In the genomic region with DNA sequence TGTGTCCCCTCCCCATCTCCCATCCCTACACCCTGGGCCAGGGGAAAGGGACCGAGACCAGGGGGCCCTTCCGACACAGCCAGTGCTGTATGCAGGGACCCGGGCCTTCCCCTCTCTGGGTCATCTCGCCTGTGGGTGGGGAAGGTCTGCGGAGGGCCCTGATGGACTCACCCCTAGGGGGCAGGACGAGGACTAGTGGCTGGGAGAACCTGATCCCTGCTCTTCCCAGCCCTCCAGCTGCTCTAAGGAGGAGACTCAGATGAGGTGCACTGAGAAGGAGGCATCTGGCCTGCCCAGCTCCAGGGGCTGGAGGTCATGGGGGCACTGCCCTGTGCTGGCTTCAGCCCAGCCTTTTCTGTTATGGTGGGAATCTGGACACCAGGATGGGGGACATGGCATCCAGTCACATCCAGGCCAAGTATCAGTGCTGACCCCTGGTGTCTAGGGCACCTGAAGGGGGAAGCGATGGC, we compare ENCODE assay signal across 8 cellular contexts. TPM values are rescaled to one million over a fixed set of nuclear protein-coding genes. Genes with fewer than 3 reads are reported as not detected.
DNase-seq lines count a peak whose midpoint lies in the region; ATAC-seq and TF ChIP-seq lines count a peak whose summit lies in the region.

No MANE protein-coding gene starts in this region.

- H3K27me3 Mint-ChIP-seq in endodermal cell (ENCODE audit: insufficient read depth): peaks cover 2% of the 10 kb centered on the region

- H3K36me3 ChIP-seq in endodermal cell (ENCODE audit: control insufficient read depth, insufficient read depth, low read length) (peaks cover 36% of the 10 kb centered on the region), mucosa of rectum (ENCODE audit: control insufficient read depth in 2 of 2, insufficient read depth in 2 of 2, low read length in 2 of 2) (peaks cover 0 to 2% of the 10 kb centered on the region in 2 donors)

- DNase-seq in AG08396 (ENCODE audit: low spot score) (peak; percentile 81), LHCN-M2 (ENCODE audit: low read depth) (peak; percentile 76), endodermal cell (peak; percentile 91), NCI-H774 (lab: John Stamatoyannopoulos, UW) (no peak)
- DNase-seq in activated CD4-positive, CD25-positive, alpha-beta regulatory T cell treated with anti-CD3 and anti-CD28 coated beads, Interleukin-2, amount 50 U/mL, for 72 hours: no peak

- peak overlapping the region; percentile 69 for H3K4me3 Mint-ChIP-seq in endodermal cell

- H3K9me3 ChIP-seq in endodermal cell (ENCODE audit: control insufficient read depth, low read length) (no peaks in the 10 kb centered on the region), mucosa of rectum (ENCODE audit: control insufficient read depth in 2 of 2, low read length in 2 of 2) (no peaks in the 10 kb centered on the region)

- H3K27ac Mint-ChIP-seq in endodermal cell: peak overlapping the region; percentile 72

- no peak for ATAC-seq in HG02610 (IDR thresholded peaks at IDR 0.05; ENCODE audit: unreplicated experiment)
- ATAC-seq in HG03342 (IDR thresholded peaks at IDR 0.05; ENCODE audit: unreplicated experiment): no peak

- no peaks in the 10 kb centered on the region for H3K27me3 ChIP-seq in endodermal cell (ENCODE audit: control insufficient read depth, insufficient read depth, low read length, poor library complexity, severe bottlenecking)
- no peaks in the 10 kb centered on the region for H3K27me3 ChIP-seq in mucosa of rectum (ENCODE audit: control insufficient read depth in 2 of 2, insufficient read depth in 2 of 2, low read length in 2 of 2)

- peak; percentile 92 for TF ChIP-seq CTCF in endodermal cell (conservative IDR thresholded peaks at IDR 0.05)

- H3K9ac ChIP-seq in endodermal cell (ENCODE audit: extremely low read depth, low read length, poor library complexity, severe bottlenecking) (peak overlapping the region; percentile 81), mucosa of rectum (ENCODE audit: low read depth in 1 of 2, low read length in 2 of 2) (peak overlapping the region; percentile 60 to 74)

- H3K36me3 Mint-ChIP-seq in endodermal cell (ENCODE audit: low read depth): peaks cover 21% of the 10 kb centered on the region

- H3K9me3 Mint-ChIP-seq in endodermal cell: no peaks in the 10 kb centered on the region

- H3K4me3 ChIP-seq in endodermal cell (ENCODE audit: low read length) (peak overlapping the region; percentile 89), mucosa of rectum (ENCODE audit: low read length in 2 of 2) (peak overlapping the region; percentile 65 to 69)

- peaks cover 20% of the 10 kb centered on the region for H3K4me1 ChIP-seq in endodermal cell (ENCODE audit: control insufficient read depth, insufficient read depth, low read length)
- H3K4me1 ChIP-seq in mucosa of rectum (ENCODE audit: control insufficient read depth in 2 of 2, insufficient read depth in 2 of 2, low read length in 2 of 2): peaks cover 3 to 7% of the 10 kb centered on the region in 2 donors

- peaks cover 25% of the 10 kb centered on the region for H3K4me1 Mint-ChIP-seq in endodermal cell

- no peak overlapping the region for H3K27ac ChIP-seq in endodermal cell (ENCODE audit: low read depth, low read length)
- H3K27ac ChIP-seq in mucosa of rectum (ENCODE audit: low read depth in 2 of 2, low read length in 2 of 2): peak overlapping the region; percentile 82 to 87

- 0 to 24% methylated on average over 1 to 7 of the region's 7 CpGs for WGBS in endodermal cell (ENCODE audit: insufficient coverage in 1 of 2, insufficient read length in 1 of 2), 2 experiments

RNA-seq across cellular contexts. Expression of a gene that starts 0.7 kb away (rescaled TPM):
- total RNA-seq in LHCN-M2 (2014; rRNA removed) (80.9 and 83.7 TPM in 2 replicates), endodermal cell (100 to 1,000 TPM; 264 to 284 TPM)
- polyA plus RNA-seq in LHCN-M2 (2012): 1,611 TPM
- polyA plus RNA-seq in endodermal cell (2013, experiment 1 of 2): 186 TPM
- polyA plus RNA-seq in endodermal cell (2013, experiment 2 of 2): 220 TPM

RNA-seq across cellular contexts. Expression of a gene that starts 31.3 kb away (rescaled TPM):
- 5.3 and 10.2 TPM in 2 replicates for total RNA-seq in LHCN-M2 (2014; rRNA removed)
- polyA plus RNA-seq in LHCN-M2 (2012): 5.1 TPM
- total RNA-seq in endodermal cell: 10 to 100 TPM; 33.4 to 39.0 TPM
- 35.6 TPM for polyA plus RNA-seq in endodermal cell (2013, experiment 1 of 2)
- 33.7 TPM for polyA plus RNA-seq in endodermal cell (2013, experiment 2 of 2)

Comparison
In these comparisons a context has a peak if more than half of its experiments do, and no peak if none do; other contexts are left out.
1. DNase-seq: peak in AG08396 (single experiment), LHCN-M2 (single experiment) and endodermal cell (single experiment); none in activated CD4-positive, CD25-positive, alpha-beta regulatory T cell treated with anti-CD3 and anti-CD28 coated beads, Interleukin-2, amount 50 U/mL, for 72 hours (single experiment) and NCI-H774 (single experiment).